ENCODE assay signal across 8 cellular contexts in the genomic region with DNA sequence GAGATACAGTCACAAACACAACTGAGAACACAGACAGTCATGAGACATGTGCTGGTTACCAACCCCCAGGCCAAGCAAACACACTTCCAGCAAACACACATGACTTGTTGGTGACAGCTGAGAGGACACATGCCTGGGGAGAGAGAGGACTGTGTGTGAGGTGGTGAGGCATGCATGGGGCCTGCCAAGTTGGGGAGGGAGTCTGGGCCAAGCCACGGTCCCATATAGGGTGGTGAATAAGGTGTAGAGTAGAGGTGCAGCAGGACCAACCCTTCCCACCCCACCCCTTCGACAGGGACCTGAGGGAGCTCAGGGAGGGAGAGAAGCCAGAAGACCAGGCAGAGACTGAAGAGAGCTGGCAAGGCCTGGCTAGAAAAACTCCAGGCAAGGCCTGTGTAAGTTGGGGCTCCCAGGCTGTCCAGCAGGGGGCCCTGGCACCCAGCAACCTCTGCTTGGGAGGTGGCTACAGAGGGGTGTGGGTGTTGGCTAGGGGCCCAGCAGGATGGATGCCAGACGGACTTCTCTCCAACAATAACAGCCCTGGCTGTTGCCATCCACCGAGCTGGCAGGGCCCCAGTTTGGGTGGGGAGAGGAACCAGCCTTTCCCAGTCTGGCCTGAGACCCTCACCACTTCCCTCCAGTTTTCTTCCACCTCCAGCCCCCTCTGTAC. TPM values are rescaled to one million over a fixed set of nuclear protein-coding genes. Genes with fewer than 3 reads are reported as not detected.
DNase-seq lines count a peak whose midpoint lies in the region; ATAC-seq and TF ChIP-seq lines count a peak whose summit lies in the region.

No MANE protein-coding gene starts in this region.

- DNase-seq in AG09319 (ENCODE audit: extremely low read depth, low read depth), result peak; percentile 48
- DNase-seq in HT1080 (ENCODE audit: low read depth), result peak; percentile 93
- DNase-seq in OCI-M2 (lab: John Stamatoyannopoulos, UW; ENCODE audit: unreplicated experiment), result peak; percentile 38
- peak; percentile 77 for DNase-seq in activated T-cell treated with anti-CD3 and anti-CD28 coated beads, Interleukin-2, amount 50 U/mL, for 1 hour
- peak; percentile 52 to 85 (median 66) for DNase-seq in naive thymus-derived CD8-positive, alpha-beta T cell
- peak; percentile 59 for DNase-seq in stimulated activated naive CD4-positive, alpha-beta T cell treated with Interleukin-2 at 50 U/mL for 16 hours (lab: John Stamatoyannopoulos, UW)

- TF ChIP-seq CTCF in AG09319 (IDR thresholded peaks at IDR 0.05; ENCODE audit: low read depth, low read length), result peak; percentile 82

- no peaks in the 10 kb centered on the region for H3K36me3 Mint-ChIP-seq in naive thymus-derived CD8-positive, alpha-beta T cell

- H3K9me3 Mint-ChIP-seq in naive thymus-derived CD8-positive, alpha-beta T cell, result no peaks in the 10 kb centered on the region

- POLR2A ChIA-PET in naive thymus-derived CD8-positive, alpha-beta T cell (lab: Charles Lee), result interaction anchor here (1.4 to 5.4 kb wide), 3 partner anchors 16 to 47 kb away, joined by 3 to 47 read pairs (median 9); a partner anchor contains a TSS

- peaks cover 0 to 4% (median 0%) of the 10 kb centered on the region in 5 donors for H3K27me3 Mint-ChIP-seq in naive thymus-derived CD8-positive, alpha-beta T cell

- H3K4me1 Mint-ChIP-seq in naive thymus-derived CD8-positive, alpha-beta T cell, result peaks cover 14 to 40% (median 36%) of the 10 kb centered on the region in 4 donors

- peak overlapping the region in 3 of 10 donors; percentile 29 to 65 (median 44) for H3K27ac Mint-ChIP-seq in naive thymus-derived CD8-positive, alpha-beta T cell

- ATAC-seq in GM19023 (IDR thresholded peaks at IDR 0.05; ENCODE audit: unreplicated experiment), result peak; percentile 46
- peak; percentile 79 for ATAC-seq in esophagus mucosa
- peak; percentile 47 to 69 for ATAC-seq in naive thymus-derived CD8-positive, alpha-beta T cell

- peak overlapping the region in 8 of 10 donors; percentile 26 to 67 (median 42) for H3K4me3 Mint-ChIP-seq in naive thymus-derived CD8-positive, alpha-beta T cell

RNA-seq across cellular contexts. Expression of a gene that starts 2.0 kb away (rescaled TPM):
- 55.2 and 78.8 TPM in 2 replicates for total RNA-seq in HT1080 (2014; rRNA removed; shearing (Covaris generic))
- 53.9 and 62.8 TPM in 2 replicates for polyA plus RNA-seq in HT1080 (2015; cell fraction: cytosol; rRNA removed)
- 128 and 144 TPM in 2 replicates for polyA plus RNA-seq in HT1080 (2015; cell fraction: nucleus; rRNA removed)
- total RNA-seq in esophagus mucosa, result 12.8 TPM
- 1 to 10 TPM; 1.3 to 2.3 TPM for total RNA-seq in naive thymus-derived CD8-positive, alpha-beta T cell
- 1 to 10 TPM; 2.0 to 2.6 (median 2.5) TPM for polyA plus RNA-seq in naive thymus-derived CD8-positive, alpha-beta T cell

RNA-seq across cellular contexts. Expression of a gene that starts 4.7 kb away (rescaled TPM):
- total RNA-seq in HT1080 (2014; rRNA removed; shearing (Covaris generic)), result not detected in 2 replicates
- not detected in 2 replicates for polyA plus RNA-seq in HT1080 (2015; cell fraction: cytosol; rRNA removed)
- polyA plus RNA-seq in HT1080 (2015; cell fraction: nucleus; rRNA removed), result not detected in 2 replicates
- total RNA-seq in esophagus mucosa, result 0.44 TPM
- total RNA-seq in naive thymus-derived CD8-positive, alpha-beta T cell, result not detected
- not detected for polyA plus RNA-seq in naive thymus-derived CD8-positive, alpha-beta T cell

RNA-seq across cellular contexts. Expression of a gene that starts 25.5 kb away (rescaled TPM):
- 1,711 and 1,925 TPM in 2 replicates for total RNA-seq in HT1080 (2014; rRNA removed; shearing (Covaris generic))
- polyA plus RNA-seq in HT1080 (2015; cell fraction: cytosol; rRNA removed), result 1,157 and 1,362 TPM in 2 replicates
- polyA plus RNA-seq in HT1080 (2015; cell fraction: nucleus; rRNA removed), result 2,491 and 2,674 TPM in 2 replicates
- total RNA-seq in esophagus mucosa, result 412 TPM
- total RNA-seq in naive thymus-derived CD8-positive, alpha-beta T cell, result 100 to 1,000 TPM; 480 to 502 TPM
- polyA plus RNA-seq in naive thymus-derived CD8-positive, alpha-beta T cell, result 100 to 1,000 TPM; 420 to 607 (median 518) TPM

RNA-seq across cellular contexts. Expression of a gene that starts 35.9 kb away (rescaled TPM):
- total RNA-seq in HT1080 (2014; rRNA removed; shearing (Covaris generic)), result 123 and 127 TPM in 2 replicates
- 122 and 140 TPM in 2 replicates for polyA plus RNA-seq in HT1080 (2015; cell fraction: cytosol; rRNA removed)
- polyA plus RNA-seq in HT1080 (2015; cell fraction: nucleus; rRNA removed), result 89.5 and 94.0 TPM in 2 replicates
- 15.7 TPM for total RNA-seq in esophagus mucosa
- 10 to 100 TPM; 18.0 to 18.3 TPM for total RNA-seq in naive thymus-derived CD8-positive, alpha-beta T cell
- 10 to 100 TPM; 31.9 to 40.1 (median 39.0) TPM for polyA plus RNA-seq in naive thymus-derived CD8-positive, alpha-beta T cell

RNA-seq across cellular contexts. Expression of a gene that starts 43.9 kb away (rescaled TPM):
- total RNA-seq in HT1080 (2014; rRNA removed; shearing (Covaris generic)), result 11.4 and 12.5 TPM in 2 replicates
- polyA plus RNA-seq in HT1080 (2015; cell fraction: cytosol; rRNA removed), result 7.2 and 8.5 TPM in 2 replicates
- 4.8 and 5.2 TPM in 2 replicates for polyA plus RNA-seq in HT1080 (2015; cell fraction: nucleus; rRNA removed)
- 2.8 TPM for total RNA-seq in esophagus mucosa
- 10 to 100 TPM; 11.4 to 14.4 TPM for total RNA-seq in naive thymus-derived CD8-positive, alpha-beta T cell
- 1 to 10 TPM; 2.7 to 4.1 (median 3.6) TPM for polyA plus RNA-seq in naive thymus-derived CD8-positive, alpha-beta T cell

Comparison
In these comparisons a context has a peak if more than half of its experiments do, and no peak if none do; other contexts are left out.
1. Peak in every context shown above with its lines: DNase-seq and ATAC-seq.
2. DNase-seq: peak in every context shown above with its lines; median percentile 93 in HT1080; 77 in activated T-cell treated with anti-CD3 and anti-CD28 coated beads, Interleukin-2, amount 50 U/mL, for 1 hour; 66 in naive thymus-derived CD8-positive, alpha-beta T cell; 59 in stimulated activated naive CD4-positive, alpha-beta T cell treated with Interleukin-2 at 50 U/mL for 16 hours; 48 in AG09319; 38 in OCI-M2.